Comparison of ENCODE assay signal across 1 cellular context in genomic region chr15:33852570-33852969, GRCh38.
TF ChIP-seq lines count a peak whose summit lies in the region.

No MANE protein-coding gene starts in this region.

TF ChIP-seq in WTC11, 78 proteins besides CTCF, POLR2A, EP300 and RAD21 (continued from another document):
- no peak for TF ChIP-seq ZNF121 (CRISPR knock-in tag; IDR thresholded peaks at IDR 0.05)
- no peak for TF ChIP-seq ERG (CRISPR knock-in tag; IDR thresholded peaks at IDR 0.05)
- TF ChIP-seq HMGXB4 (CRISPR knock-in tag; IDR thresholded peaks at IDR 0.05) = no peak
- TF ChIP-seq AFF4 (CRISPR knock-in tag; IDR thresholded peaks at IDR 0.05; ENCODE audit: borderline replicate concordance) = no peak
- TF ChIP-seq TEAD1 (CRISPR knock-in tag; IDR thresholded peaks at IDR 0.05) = no peak
- no peak for TF ChIP-seq TP53 (CRISPR knock-in tag; IDR thresholded peaks at IDR 0.05)
- TF ChIP-seq PRDM15 (CRISPR knock-in tag; IDR thresholded peaks at IDR 0.05) = no peak
- no peak for TF ChIP-seq USF1 (CRISPR knock-in tag; IDR thresholded peaks at IDR 0.05)
- no peak for TF ChIP-seq ETV6 (CRISPR knock-in tag; IDR thresholded peaks at IDR 0.05)
- no peak for TF ChIP-seq FOXK1 (CRISPR knock-in tag; IDR thresholded peaks at IDR 0.05)
- no peak for TF ChIP-seq JAZF1 (CRISPR knock-in tag; IDR thresholded peaks at IDR 0.05)
- no peak for TF ChIP-seq SOX15 (CRISPR knock-in tag; IDR thresholded peaks at IDR 0.05)
- TF ChIP-seq GTF2I (CRISPR knock-in tag; conservative IDR thresholded peaks at IDR 0.05) = no peak
